20 cellular contexts compared by ENCODE assay signal in genomic region chr7:24975172-24975571, GRCh38. TPM values are rescaled to one million over a fixed set of nuclear protein-coding genes. Genes with fewer than 3 reads are reported as not detected.
DNase-seq lines count a peak whose midpoint lies in the region; ATAC-seq, FAIRE-seq and TF ChIP-seq lines count a peak whose summit lies in the region.
"Had no signal": no experiment of that assay in that cellular context is flagged by ENCODE, and none has a peak within 500 bp of the region (broad histone marks: within the 10 kb centered on the region; RNA-seq: fewer than 3 reads in every experiment).

No MANE protein-coding gene starts in this region.

- H3K27me3 Mint-ChIP-seq in MCF 10A (ENCODE audit: insufficient read depth, unreplicated experiment) = no peaks in the 10 kb centered on the region
- no peaks in the 10 kb centered on the region for H3K27me3 Mint-ChIP-seq in stimulated activated memory B cell treated with anti-CD40 and anti-IgM and Interleukin-4, amounts not matched to agents 10 μg/mL and 1 μg/mL and 100 μg/mL, for 72 hours

- H2AFZ ChIP-seq in OCI-LY1 (ENCODE audit: low read length) (no peak overlapping the region), K562 (ENCODE audit: low read depth, low read length) (no peak overlapping the region)
- H2AFZ ChIP-seq: PC-9 had no signal

- no peaks in the 10 kb centered on the region for H3K9me1 ChIP-seq in K562 (ENCODE audit: control insufficient read depth, insufficient read depth, low read length)

- no peak for TF ChIP-seq RAD21 in K562 (CRISPR knock-in tag; conservative IDR thresholded peaks at IDR 0.05 in 1 of 2, IDR thresholded peaks at IDR 0.05 in 1 of 2)

- no peaks in the 10 kb centered on the region for H3F3A ChIP-seq in OCI-LY1 (ENCODE audit: insufficient read depth, low read length)

- peaks cover 1% of the 10 kb centered on the region for H3K9me3 Mint-ChIP-seq in MCF 10A (ENCODE audit: unreplicated experiment)
- H3K9me3 Mint-ChIP-seq in stimulated activated memory B cell treated with anti-CD40 and anti-IgM and Interleukin-4, amounts not matched to agents 10 μg/mL and 1 μg/mL and 100 μg/mL, for 72 hours = no peaks in the 10 kb centered on the region
- H3K9me3 Mint-ChIP-seq: CD4-positive, CD25-positive, alpha-beta regulatory T cell had no signal

- no peaks in the 10 kb centered on the region for H3K9me3 ChIP-seq in breast epithelium
- no peaks in the 10 kb centered on the region for H3K9me3 ChIP-seq in OCI-LY1 (ENCODE audit: low read length)
- no peaks in the 10 kb centered on the region for H3K9me3 ChIP-seq in K562 (replicated peaks; ENCODE audit: control insufficient read depth, insufficient read depth, low read depth, low read length)
- H3K9me3 ChIP-seq: BE2C, SJCRH30 had no signal

- BruUV-seq in MCF 10A (replicated peaks; lab: Mats Ljungman, UMichigan) (no TSS peak), K562 (replicated peaks; lab: Mats Ljungman, UMichigan) (no TSS peak)

- in situ Hi-C loops in K562 (cut with MboI) = no loop called here

- DNase-seq in MCF 10A (ENCODE audit: unreplicated experiment) = no peak
- no peak for DNase-seq in breast epithelium (ENCODE audit: low spot score in 2 of 2)
- DNase-seq in K562 (ENCODE audit: extremely low read depth in 1 of 4, low spot score in 3 of 4) = no peak
- no peak for DNase-seq in germinal center (ENCODE audit: low spot score)
- no peak for DNase-seq in NCI-H1436 treated with DMSO at 0.1 percent for 48 hours (lab: John Stamatoyannopoulos, UW)
- DNase-seq: BE2C; CD4-positive, CD25-positive, alpha-beta regulatory T cell; COR-L47; DMS153; NCI-H1105 treated with DMSO at 0.1 percent for 48 hours; NCI-H1694 treated with DMSO at 0.1 percent for 48 hours; NCI-H2227 treated with DMSO at 0.1 percent for 48 hours; NCI-H524 treated with DMSO at 0.1 percent for 48 hours; SJCRH30 had no signal

- WGBS in K562 (ENCODE audit: insufficient coverage, low coverage, missing lambda C conversion rate) = 71% methylated on average over 3 of the region's 3 CpGs

- no peak overlapping the region for H3K4me3 Mint-ChIP-seq in MCF 10A (ENCODE audit: unreplicated experiment)
- no peak overlapping the region for H3K4me3 Mint-ChIP-seq in stimulated activated memory B cell treated with anti-CD40 and anti-IgM and Interleukin-4, amounts not matched to agents 10 μg/mL and 1 μg/mL and 100 μg/mL, for 72 hours

- POLR2A ChIA-PET in MCF 10A (lab: Yijun Ruan, JAX) = interaction anchor here (0.7 to 7.5 kb wide), 3 partner anchors 10 to 154 kb away, joined by 3 to 163 read pairs (median 6); no protein-coding TSS in a partner anchor
- POLR2A ChIA-PET in K562 (lab: Yijun Ruan, JAX) = interaction anchor here (0.6 kb wide), 1 partner anchor 10 kb away, joined by 3 read pairs; no protein-coding TSS in a partner anchor

- no peaks in the 10 kb centered on the region for H4K20me1 ChIP-seq in OCI-LY1 (ENCODE audit: insufficient read depth, low read length)
- peaks cover 22% of the 10 kb centered on the region; the same call in 1 of the 2 replicates for H4K20me1 ChIP-seq in K562 (replicated peaks; ENCODE audit: control insufficient read depth, insufficient read depth, low read length)

- CTCF ChIA-PET in MCF 10A (lab: Yijun Ruan, JAX) (interaction anchor here (0.6 kb wide), 1 partner anchor 11 kb away, joined by 3 read pairs; no protein-coding TSS in a partner anchor), K562 (lab: Yijun Ruan, JAX; ENCODE audit: low intra/inter-chr PET ratio) (no interaction called here)

- peak overlapping the region; percentile 47 for H3K27ac Mint-ChIP-seq in MCF 10A (ENCODE audit: low read depth, unreplicated experiment)
- peak overlapping the region; percentile 7 for H3K27ac Mint-ChIP-seq in stimulated activated memory B cell treated with anti-CD40 and anti-IgM and Interleukin-4, amounts not matched to agents 10 μg/mL and 1 μg/mL and 100 μg/mL, for 72 hours

- no peak for TF ChIP-seq CTCF in MCF 10A (IDR thresholded peaks at IDR 0.05; ENCODE audit: unreplicated experiment)
- TF ChIP-seq CTCF in breast epithelium (IDR thresholded peaks at IDR 0.05) = no peak
- no peak for TF ChIP-seq CTCF in OCI-LY1 (IDR thresholded peaks at IDR 0.05; ENCODE audit: low read length)
- TF ChIP-seq CTCF in K562 (IDR thresholded peaks at IDR 0.05 in 2 of 3, conservative IDR thresholded peaks at IDR 0.05 in 1 of 3; ENCODE audit: insufficient read depth in 2 of 3, low read depth in 1 of 3, low read length in 3 of 3) = no peak

- H3K4me1 ChIP-seq in breast epithelium (no peaks in the 10 kb centered on the region), OCI-LY1 (ENCODE audit: insufficient read depth, low read length, severe bottlenecking) (peaks cover 85% of the 10 kb centered on the region), K562 (replicated peaks in 1 of 2; ENCODE audit: control insufficient read depth in 2 of 2, insufficient read depth in 2 of 2, low read length in 2 of 2) (peaks cover 28 to 37% of the 10 kb centered on the region in 2 experiments)

- H3K27me3 ChIP-seq in breast epithelium = no peaks in the 10 kb centered on the region
- H3K27me3 ChIP-seq in OCI-LY1 (ENCODE audit: insufficient read depth, low read length) = no peaks in the 10 kb centered on the region
- no peaks in the 10 kb centered on the region for H3K27me3 ChIP-seq in K562 (ENCODE audit: control insufficient read depth in 2 of 2, insufficient read depth in 2 of 2, low read length in 2 of 2)
- H3K27me3 ChIP-seq: BE2C, SJCRH30 had no signal

- H3K4me2 ChIP-seq in OCI-LY1 (ENCODE audit: low read length) (peak overlapping the region; percentile 89; the same call in 1 of the 2 replicates), K562 (ENCODE audit: insufficient read depth, low read length) (no peak overlapping the region)
- H3K4me2 ChIP-seq: PC-9 had no signal

- FAIRE-seq in K562 (lab: Jason Lieb, UNC) = no peak
- FAIRE-seq: GM12891, H54 had no signal

- intact Hi-C loops in MCF 10A (cut with micrococcal nuclease) (no loop called here), breast epithelium (cut with DNase I; ENCODE audit: low total_unique reads) (no loop called here), K562 (cut with micrococcal nuclease) (loop anchor here (5.0 kb wide), 1 partner anchor 68 kb away; no protein-coding TSS in a partner anchor)

- peaks cover 96% of the 10 kb centered on the region for H3K79me2 ChIP-seq in OCI-LY1 (ENCODE audit: insufficient read depth, low read length)
- H3K79me2 ChIP-seq in K562 (ENCODE audit: control insufficient read depth, insufficient read depth, low read length) = peaks cover 97% of the 10 kb centered on the region

- H3K36me3 Mint-ChIP-seq in MCF 10A (ENCODE audit: insufficient read depth, unreplicated experiment) = peaks cover 6% of the 10 kb centered on the region
- H3K36me3 Mint-ChIP-seq in stimulated activated memory B cell treated with anti-CD40 and anti-IgM and Interleukin-4, amounts not matched to agents 10 μg/mL and 1 μg/mL and 100 μg/mL, for 72 hours = peaks cover 8% of the 10 kb centered on the region

- no peak for TF ChIP-seq EP300 in K562 (IDR thresholded peaks at IDR 0.05; ENCODE audit: low read length)

- H3K4me3 ChIP-seq in breast epithelium (no peak overlapping the region), OCI-LY1 (ENCODE audit: low read depth, low read length, poor library complexity, severe bottlenecking) (peak overlapping the region; percentile 74), K562 (no peak overlapping the region)
- H3K4me3 ChIP-seq: PC-9, SJCRH30 had no signal

- H3K36me3 ChIP-seq in breast epithelium = no peaks in the 10 kb centered on the region
- peaks cover 26% of the 10 kb centered on the region for H3K36me3 ChIP-seq in OCI-LY1 (ENCODE audit: insufficient read depth, low read length)
- H3K36me3 ChIP-seq in K562 (ENCODE audit: control insufficient read depth, insufficient read depth, low read length) = peaks cover 3% of the 10 kb centered on the region; the same call in 1 of the 3 replicates
- H3K36me3 ChIP-seq: BE2C, SJCRH30 had no signal

- ATAC-seq in K562 (no peak), GM21786 (IDR thresholded peaks at IDR 0.05; ENCODE audit: unreplicated experiment) (no peak)
- no peak for ATAC-seq in stimulated activated memory B cell treated with anti-CD40 and anti-IgM and Interleukin-4, amounts not matched to agents 10 μg/mL and 1 μg/mL and 100 μg/mL, for 72 hours

- H3K9ac ChIP-seq in OCI-LY1 (ENCODE audit: low read length) = no peak overlapping the region; the same call in 1 of the 2 replicates
- no peak overlapping the region for H3K9ac ChIP-seq in K562 (ENCODE audit: insufficient read depth in 1 of 2, low read depth in 2 of 2, low read length in 2 of 2)

- peaks cover 54% of the 10 kb centered on the region for H3K4me1 Mint-ChIP-seq in MCF 10A (ENCODE audit: insufficient read depth, unreplicated experiment)
- H3K4me1 Mint-ChIP-seq in stimulated activated memory B cell treated with anti-CD40 and anti-IgM and Interleukin-4, amounts not matched to agents 10 μg/mL and 1 μg/mL and 100 μg/mL, for 72 hours = peaks cover 66% of the 10 kb centered on the region

- no peaks in the 10 kb centered on the region for H3K9me2 ChIP-seq in OCI-LY1 (ENCODE audit: low read depth, low read length)

- H3K27ac ChIP-seq in breast epithelium = no peak overlapping the region
- H3K27ac ChIP-seq in OCI-LY1 (ENCODE audit: low read depth, low read length, poor library complexity, severe bottlenecking) = no peak overlapping the region
- no peak overlapping the region for H3K27ac ChIP-seq in K562 (ENCODE audit: extremely low read depth, low read depth, low read length)
- H3K27ac ChIP-seq: PC-9, SJCRH30 had no signal

- TF ChIP-seq POLR2A in breast epithelium (IDR thresholded peaks at IDR 0.05) = no peak
- no peak for TF ChIP-seq POLR2A in K562 (conservative IDR thresholded peaks at IDR 0.05)

TF ChIP-seq in K562, 482 proteins besides CTCF, POLR2A, EP300 and RAD21 (continues in another document):
- no peak for TF ChIP-seq KDM4B (IDR thresholded peaks at IDR 0.05; ENCODE audit: borderline replicate concordance in 2 of 2, low read depth in 1 of 2)

RNA-seq across cellular contexts. Expression of gene OSBPL3, which starts 4.8 kb away (rescaled TPM):
- total RNA-seq in MCF 10A (2022) (33.8 and 35.7 TPM in 2 replicates), breast epithelium (10 to 100 TPM in 1 of 3 donors, 1 to 10 TPM in 2; 6.4 to 20.5 (median 8.5) TPM), K562 (2014; rRNA removed) (16.3 and 22.1 TPM in 2 replicates), K562 (2014; rRNA removed; fragmentation: Illumina TruSeq; extraction: Trizol) (33.4 and 39.0 TPM in 2 replicates), K562 (2015; rRNA removed; fragmentation: Illumina TruSeq; extraction: Trizol) (25.4 and 26.5 TPM in 2 replicates), K562 (2021) (35.0 and 37.2 TPM in 2 replicates)
- 124 and 131 TPM in 2 replicates for total RNA-seq in K562 (2011; cell fraction: chromatin; rRNA removed; ENCODE audit: low replicate concordance)
- 33.5 and 46.1 TPM in 2 replicates for total RNA-seq in K562 (2011; cell fraction: nucleolus; rRNA removed)
- total RNA-seq in K562 (2011; cell fraction: nucleoplasm; rRNA removed) = 48.8 and 79.4 TPM in 2 replicates
- polyA plus RNA-seq in K562 (2011; rRNA removed) (23.8 and 34.0 TPM in 2 replicates), K562 (2014; fragmentation: Illumina TruSeq; extraction: Trizol) (24.9 and 29.9 TPM in 2 replicates), K562 (2014; fragmentation: Nextera tagmentation; extraction: Ambion mirVana) (1 to 10 TPM; 4.8 to 6.8 TPM), K562 (2014; rRNA removed) (20.3 and 21.2 TPM in 2 replicates)
- polyA plus RNA-seq in K562 (2011; cell fraction: cytosol; rRNA removed) = 7.9 and 9.7 TPM in 2 replicates
- 50.5 and 63.2 TPM in 2 replicates for polyA plus RNA-seq in K562 (2011; cell fraction: nucleus; rRNA removed)
- polyA plus RNA-seq in K562 (2012) = 13.1 and 17.7 TPM in 2 replicates
- 70.4 and 71.2 TPM in 2 replicates for polyA minus RNA-seq in K562 (2011; rRNA and poly(A)+ RNA removed)
- polyA minus RNA-seq in K562 (2011; cell fraction: cytosol; rRNA and poly(A)+ RNA removed) = 20.3 and 33.0 TPM in 2 replicates
- polyA minus RNA-seq in K562 (2011; cell fraction: nucleus; rRNA and poly(A)+ RNA removed) = 46.0 and 48.3 TPM in 2 replicates
